ENCODE assay signal across 22 cellular contexts in the genomic region with DNA sequence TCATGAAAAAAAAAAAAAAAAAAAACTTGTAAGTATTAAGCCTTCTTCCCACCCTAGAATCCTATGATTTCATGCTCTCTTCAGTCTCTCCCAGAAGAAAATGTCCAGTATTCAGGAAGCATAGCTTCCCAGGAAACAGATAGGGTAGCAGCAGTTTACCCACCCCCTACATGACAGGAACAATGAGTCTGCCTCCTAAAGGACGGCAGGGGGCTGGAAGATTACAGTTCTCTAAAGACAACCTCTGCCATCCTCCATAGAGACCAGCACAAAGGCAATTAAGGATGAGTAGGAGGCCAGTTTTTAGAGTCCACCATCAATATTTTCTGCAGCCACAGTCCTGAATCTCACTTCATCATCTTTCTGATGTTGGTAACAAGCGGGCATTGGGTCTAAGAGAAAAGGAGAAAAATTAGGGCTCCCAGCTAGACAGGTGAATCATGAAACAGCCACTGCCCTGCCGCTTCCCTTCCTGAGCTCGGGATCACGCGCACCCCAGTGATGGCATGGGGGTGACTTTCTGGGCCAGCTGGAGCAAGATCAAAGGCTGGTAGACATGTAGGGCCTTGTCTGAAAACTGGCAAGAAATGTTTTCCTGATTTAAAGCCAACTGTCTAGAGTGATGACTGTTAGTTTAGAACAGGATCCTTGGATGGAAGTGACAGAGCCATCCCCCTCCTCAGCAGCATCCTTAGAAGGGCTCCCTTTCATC.
DNase-seq lines count a peak whose midpoint lies in the region; ATAC-seq, FAIRE-seq and TF ChIP-seq lines count a peak whose summit lies in the region.
"Had no signal": no experiment of that assay in that cellular context is flagged by ENCODE, and none has a peak within 500 bp of the region (broad histone marks: within the 10 kb centered on the region; RNA-seq: fewer than 3 reads in every experiment).

No MANE protein-coding gene starts in this region.

- DNase-seq in Right ventricle myocardium superior (peak; percentile 41), left cardiac atrium (no peak), bronchial epithelial cell (ENCODE audit: low read depth) (peak; percentile 29), left ventricle myocardium superior (peak; percentile 42), T-cell (no peak), AG20443 (ENCODE audit: low spot score) (no peak)
- DNase-seq in activated effector memory CD4-positive, alpha-beta T cell treated with anti-CD3 and anti-CD28 coated beads, Interleukin-2, amount 50 U/mL, for 16 hours = no peak
- DNase-seq: BE2C; CD4-positive, CD25-positive, alpha-beta regulatory T cell; COR-L47; DMS 273 treated with DMSO at 0.1 percent for 48 hours; DND-41; IMR-90; NCI-H1048; NCI-H1436; NCI-H2029 treated with DMSO at 0.1 percent for 48 hours; NCI-H2171; NCI-H748 treated with DMSO at 0.1 percent for 48 hours; NK-92 treated with Interleukin-12 subunit alpha and Interleukin-12 subunit beta, amount 100 ng/mL, for 24 hours; Peyer's patch had no signal

- no peak for FAIRE-seq in bronchial epithelial cell (lab: Jason Lieb, UNC)
- FAIRE-seq: HTR-8/SVneo had no signal

- no peaks in the 10 kb centered on the region for H3K36me3 ChIP-seq in bronchial epithelial cell (ENCODE audit: control insufficient read depth, insufficient read depth, low read length)
- H3K36me3 ChIP-seq: BE2C, HAP-1 had no signal

- no peaks in the 10 kb centered on the region for H3K27me3 Mint-ChIP-seq in T-cell
- H3K27me3 Mint-ChIP-seq: CD4-positive, CD25-positive, alpha-beta regulatory T cell had no signal

- no peak for TF ChIP-seq CTCF in bronchial epithelial cell (IDR thresholded peaks at IDR 0.05; ENCODE audit: insufficient read depth, low read length, severe bottlenecking)

- no peaks in the 10 kb centered on the region for H3K27me3 ChIP-seq in bronchial epithelial cell (ENCODE audit: control insufficient read depth, insufficient read depth, low read length)
- H3K27me3 ChIP-seq: BE2C, Peyer's patch had no signal

- peaks cover 0 to 13% (median 0%) of the 10 kb centered on the region in 3 donors for H3K9me3 Mint-ChIP-seq in T-cell

- no peak overlapping the region for H3K4me3 ChIP-seq in bronchial epithelial cell (ENCODE audit: low read depth, low read length)
- H3K4me3 ChIP-seq: HAP-1, Peyer's patch had no signal

- intact Hi-C loops in Right ventricle myocardium superior (cut with DNase I) = no loop called here
- intact Hi-C loops in left cardiac atrium (cut with DNase I) = no loop called here
- intact Hi-C loops in left ventricle myocardium superior (cut with micrococcal nuclease) = no loop called here

- POLR2A ChIA-PET in T-cell (lab: Charles Lee) = no interaction called here

- H3K36me3 Mint-ChIP-seq in T-cell = no peaks in the 10 kb centered on the region
- H3K36me3 Mint-ChIP-seq: CD4-positive, CD25-positive, alpha-beta regulatory T cell had no signal

- H3K4me3 Mint-ChIP-seq in T-cell = no peak overlapping the region
- H3K4me3 Mint-ChIP-seq: CD4-positive, CD25-positive, alpha-beta regulatory T cell had no signal

- ATAC-seq in Right ventricle myocardium superior (ENCODE audit: poor library complexity) (peak; percentile 44), left cardiac atrium (no peak), left ventricle myocardium superior (peak; percentile 70), T-cell (replicated peaks in 1 of 4) (no peak)

- no peak overlapping the region for H3K27ac Mint-ChIP-seq in T-cell
- H3K27ac Mint-ChIP-seq: CD4-positive, CD25-positive, alpha-beta regulatory T cell had no signal

- no peaks in the 10 kb centered on the region for H3K4me1 Mint-ChIP-seq in T-cell
- H3K4me1 Mint-ChIP-seq: CD4-positive, CD25-positive, alpha-beta regulatory T cell had no signal

- CTCF ChIA-PET in T-cell (lab: Charles Lee) = interaction anchor here in 1 of 2 donors (0.7 kb wide), 1 partner anchor 53 kb away, joined by 6 read pairs; no protein-coding TSS in a partner anchor

Comparison
In these comparisons a context has a peak if more than half of its experiments do, and no peak if none do; other contexts are left out.
1. ATAC-seq: peak in Right ventricle myocardium superior (single experiment) and left ventricle myocardium superior (single experiment); none in left cardiac atrium (0 of 2) and T-cell (0 of 4).
2. DNase-seq: peak in Right ventricle myocardium superior (single experiment), bronchial epithelial cell (single experiment) and left ventricle myocardium superior (single experiment); none in left cardiac atrium (single experiment), T-cell (0 of 34), AG20443 (single experiment) and activated effector memory CD4-positive, alpha-beta T cell treated with anti-CD3 and anti-CD28 coated beads, Interleukin-2, amount 50 U/mL, for 16 hours (single experiment).